ENCODE assay signal across 1 cellular context in the genomic region with DNA sequence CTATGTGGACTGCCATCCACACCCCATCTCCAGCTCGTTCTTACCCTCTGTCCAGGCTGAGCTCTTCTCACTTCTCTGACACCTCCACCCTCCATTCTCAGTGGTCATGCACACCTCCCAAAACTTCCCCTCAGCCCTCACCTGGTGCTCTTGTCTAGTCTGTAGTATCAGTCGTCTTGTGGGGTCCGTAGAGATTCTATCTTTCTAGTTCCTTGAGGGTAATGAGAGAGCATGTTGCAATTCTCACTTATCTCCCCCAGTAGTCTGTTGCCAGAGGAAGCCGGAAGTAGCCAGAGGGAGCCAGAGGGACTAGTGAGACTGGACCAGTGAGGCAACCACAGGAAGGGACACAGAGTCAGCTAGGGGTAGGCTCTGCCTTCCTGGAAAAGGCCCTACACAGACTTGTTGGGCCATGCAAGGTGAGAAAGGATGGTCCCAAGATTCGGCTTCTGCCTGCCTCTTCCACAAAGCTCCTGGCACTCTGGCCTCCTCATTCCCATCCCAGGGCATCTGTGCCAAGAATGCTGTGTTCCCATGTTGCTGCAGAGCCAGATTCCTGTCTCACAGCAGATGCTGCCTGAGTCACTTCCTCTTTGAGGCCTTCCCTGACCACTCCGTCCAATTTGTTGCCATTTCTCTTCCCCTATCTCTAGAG.
TF ChIP-seq lines count a peak whose summit lies in the region.

No MANE protein-coding gene starts in this region.

TF ChIP-seq in K562, 482 proteins besides CTCF, POLR2A, EP300 and RAD21 (continued from another document):
- no peak for TF ChIP-seq PYGO2 (tag; IDR thresholded peaks at IDR 0.05)
